8 cellular contexts compared by ENCODE assay signal in genomic region chr18:12308386-12309100, GRCh38. TPM values are rescaled to one million over a fixed set of nuclear protein-coding genes. Genes with fewer than 3 reads are reported as not detected.
DNase-seq lines count a peak whose midpoint lies in the region; ATAC-seq and TF ChIP-seq lines count a peak whose summit lies in the region.

No MANE protein-coding gene starts in this region.

- H3K27ac Mint-ChIP-seq in activated T-helper 2 cell treated with anti-CD3 and anti-CD28 coated beads, Interferon-gamma antibody, Interleukin-2, Interleukin-4, amounts not matched to agents 10 μg/mL and 5 μg/mL and 100 μg/mL, durations not matched to agents 14 hours and 24 hours and 36 hours = peak overlapping the region; percentile 68
- H3K27ac Mint-ChIP-seq in osteocyte (ENCODE audit: unreplicated experiment) = peak overlapping the region; percentile 91

- TF ChIP-seq CTCF in osteocyte (IDR thresholded peaks at IDR 0.05) = no peak

- ATAC-seq in HG02571 (IDR thresholded peaks at IDR 0.05; ENCODE audit: unreplicated experiment) (peak; percentile 59), Right ventricle myocardium superior (ENCODE audit: poor library complexity) (peak; percentile 78)

- intact Hi-C loops in activated T-helper 2 cell treated with anti-CD3 and anti-CD28 coated beads, Interferon-gamma antibody, Interleukin-2, Interleukin-4, amounts not matched to agents 10 μg/mL and 5 μg/mL and 100 μg/mL, durations not matched to agents 14 hours and 24 hours and 36 hours (cut with micrococcal nuclease) = loop anchor here (1.0 kb wide), 1 partner anchor 69 kb away; the partner anchor contains the start of gene AFG3L2
- intact Hi-C loops in Right ventricle myocardium superior (cut with DNase I) = no loop called here

- peaks cover 11% of the 10 kb centered on the region for H3K9me3 Mint-ChIP-seq in activated T-helper 2 cell treated with anti-CD3 and anti-CD28 coated beads, Interferon-gamma antibody, Interleukin-2, Interleukin-4, amounts not matched to agents 10 μg/mL and 5 μg/mL and 100 μg/mL, durations not matched to agents 14 hours and 24 hours and 36 hours
- H3K9me3 Mint-ChIP-seq in osteocyte (ENCODE audit: unreplicated experiment) = peaks cover 5% of the 10 kb centered on the region

- peaks cover 37% of the 10 kb centered on the region for H3K36me3 Mint-ChIP-seq in activated T-helper 2 cell treated with anti-CD3 and anti-CD28 coated beads, Interferon-gamma antibody, Interleukin-2, Interleukin-4, amounts not matched to agents 10 μg/mL and 5 μg/mL and 100 μg/mL, durations not matched to agents 14 hours and 24 hours and 36 hours (ENCODE audit: low read depth)
- H3K36me3 Mint-ChIP-seq in osteocyte (ENCODE audit: unreplicated experiment) = peaks cover 29% of the 10 kb centered on the region

- H3K4me3 Mint-ChIP-seq in activated T-helper 2 cell treated with anti-CD3 and anti-CD28 coated beads, Interferon-gamma antibody, Interleukin-2, Interleukin-4, amounts not matched to agents 10 μg/mL and 5 μg/mL and 100 μg/mL, durations not matched to agents 14 hours and 24 hours and 36 hours (ENCODE audit: low read depth) = peak overlapping the region; percentile 84
- H3K4me3 Mint-ChIP-seq in osteocyte (ENCODE audit: unreplicated experiment) = peak overlapping the region; percentile 82

- H3K27me3 Mint-ChIP-seq in activated T-helper 2 cell treated with anti-CD3 and anti-CD28 coated beads, Interferon-gamma antibody, Interleukin-2, Interleukin-4, amounts not matched to agents 10 μg/mL and 5 μg/mL and 100 μg/mL, durations not matched to agents 14 hours and 24 hours and 36 hours (ENCODE audit: low read depth) = peaks cover 36% of the 10 kb centered on the region
- H3K27me3 Mint-ChIP-seq in osteocyte (ENCODE audit: unreplicated experiment) = no peaks in the 10 kb centered on the region

- DNase-seq in activated T-cell treated with anti-CD3 and anti-CD28 coated beads for 48 hours (ENCODE audit: low read depth) = peak; percentile 33
- no peak for DNase-seq in activated T-cell treated with anti-CD3 and anti-CD28 coated beads for 4 hours
- DNase-seq in NCI-H146 (lab: John Stamatoyannopoulos, UW) = peak; percentile 78
- DNase-seq in activated T-helper 2 cell treated with anti-CD3 and anti-CD28 coated beads, Interferon-gamma antibody, Interleukin-2, Interleukin-4, amounts not matched to agents 10 μg/mL and 5 μg/mL and 100 μg/mL, durations not matched to agents 14 hours and 24 hours and 36 hours (ENCODE audit: low spot score) = peak; percentile 23
- peak; percentile 93 for DNase-seq in Right ventricle myocardium superior
- peak; percentile 94 for DNase-seq in osteocyte (ENCODE audit: extremely low spot score, unreplicated experiment)
- DNase-seq in cortex of kidney (lab: John Stamatoyannopoulos, UW) = no peak

- H3K4me1 Mint-ChIP-seq in activated T-helper 2 cell treated with anti-CD3 and anti-CD28 coated beads, Interferon-gamma antibody, Interleukin-2, Interleukin-4, amounts not matched to agents 10 μg/mL and 5 μg/mL and 100 μg/mL, durations not matched to agents 14 hours and 24 hours and 36 hours (ENCODE audit: low read depth) = peaks cover 16% of the 10 kb centered on the region
- H3K4me1 Mint-ChIP-seq in osteocyte (ENCODE audit: unreplicated experiment) = peaks cover 43% of the 10 kb centered on the region

RNA-seq across cellular contexts. Expression of gene TUBB6, which starts 0.5 kb away (rescaled TPM):
- 54.2 and 57.2 TPM in 2 replicates for total RNA-seq in activated T-helper 2 cell treated with anti-CD3 and anti-CD28 coated beads, Interferon-gamma antibody, Interleukin-2, Interleukin-4, amounts not matched to agents 10 μg/mL and 5 μg/mL and 100 μg/mL, durations not matched to agents 14 hours and 24 hours and 36 hours
- 94.6 TPM for total RNA-seq in Right ventricle myocardium superior
- total RNA-seq in osteocyte = 116 and 118 TPM in 2 replicates

RNA-seq across cellular contexts. Expression of gene CIDEA, which starts 54.4 kb away (rescaled TPM):
- not detected in 2 replicates for total RNA-seq in activated T-helper 2 cell treated with anti-CD3 and anti-CD28 coated beads, Interferon-gamma antibody, Interleukin-2, Interleukin-4, amounts not matched to agents 10 μg/mL and 5 μg/mL and 100 μg/mL, durations not matched to agents 14 hours and 24 hours and 36 hours
- total RNA-seq in Right ventricle myocardium superior (0.91 TPM), osteocyte (not detected in 2 replicates)

Comparison
In these comparisons a context has a peak if more than half of its experiments do, and no peak if none do; other contexts are left out.
1. DNase-seq: peak in activated T-cell treated with anti-CD3 and anti-CD28 coated beads for 48 hours (single experiment), NCI-H146 (single experiment), activated T-helper 2 cell treated with anti-CD3 and anti-CD28 coated beads, Interferon-gamma antibody, Interleukin-2, Interleukin-4, amounts not matched to agents 10 μg/mL and 5 μg/mL and 100 μg/mL, durations not matched to agents 14 hours and 24 hours and 36 hours (single experiment), Right ventricle myocardium superior (single experiment) and osteocyte (single experiment); none in activated T-cell treated with anti-CD3 and anti-CD28 coated beads for 4 hours (single experiment) and cortex of kidney (single experiment).